In genomic region chr7:151686826-151687225, GRCh38 we compare ENCODE assay signal across 1 cellular context.
TF ChIP-seq lines count a peak whose summit lies in the region.

No MANE protein-coding gene starts in this region.

TF ChIP-seq in WTC11, 78 proteins besides CTCF, POLR2A, EP300 and RAD21 (continued from another document):
- no peak for TF ChIP-seq E2F4 (CRISPR knock-in tag; IDR thresholded peaks at IDR 0.05; ENCODE audit: borderline replicate concordance, low read depth)
- TF ChIP-seq PRRX2 (CRISPR knock-in tag; IDR thresholded peaks at IDR 0.05) = no peak
- TF ChIP-seq SOX15 (CRISPR knock-in tag; IDR thresholded peaks at IDR 0.05) = no peak
- no peak for TF ChIP-seq ZNF423 (CRISPR knock-in tag; IDR thresholded peaks at IDR 0.05)
- no peak for TF ChIP-seq ETV6 (CRISPR knock-in tag; IDR thresholded peaks at IDR 0.05)
- TF ChIP-seq HMGA2 (CRISPR knock-in tag; IDR thresholded peaks at IDR 0.05) = no peak
- no peak for TF ChIP-seq ZNF317 (CRISPR knock-in tag; IDR thresholded peaks at IDR 0.05; ENCODE audit: borderline replicate concordance, low read depth)
- TF ChIP-seq ZNF138 (CRISPR knock-in tag; conservative IDR thresholded peaks at IDR 0.05) = no peak
